In the genomic region with DNA sequence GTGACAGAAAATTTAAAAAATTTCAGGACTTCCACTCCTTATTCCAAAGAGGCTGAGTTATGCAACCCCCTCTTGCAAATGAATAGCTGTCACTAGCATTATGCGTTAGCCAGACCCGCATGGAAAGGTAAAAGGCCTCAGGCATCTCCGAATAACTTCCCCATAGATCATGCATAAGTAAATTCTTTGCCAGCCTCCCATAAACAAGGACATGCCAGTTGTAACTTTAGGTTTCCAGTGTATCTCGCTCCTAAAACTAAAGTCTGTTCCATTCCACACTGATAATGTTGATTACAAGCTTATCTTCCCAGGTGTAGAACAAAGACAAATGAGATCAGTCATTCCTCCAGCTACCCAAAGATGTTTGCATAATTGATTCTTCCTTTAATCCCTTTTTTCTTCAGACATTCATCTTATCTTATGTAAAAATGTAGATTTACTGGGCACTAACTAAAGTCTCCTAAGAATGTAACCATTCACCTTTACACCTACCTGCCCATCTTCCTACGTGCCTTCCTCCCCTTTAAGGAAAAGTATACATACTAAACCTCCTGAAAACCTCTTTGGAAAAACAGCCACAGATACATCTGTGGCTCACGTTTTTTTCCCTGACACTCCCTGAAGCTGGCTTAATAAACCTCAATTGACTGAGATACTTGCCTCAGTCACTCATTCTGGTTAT, we compare ENCODE assay signal across 1 cellular context.
A peak's percentile ranks its signal among the peaks of the same experiment; 100 is the strongest.
TF ChIP-seq lines count a peak whose summit lies in the region.

No MANE protein-coding gene starts in this region.

TF ChIP-seq in H1, 55 proteins besides CTCF, POLR2A, EP300 and RAD21:
- TF ChIP-seq, protein P1, sequence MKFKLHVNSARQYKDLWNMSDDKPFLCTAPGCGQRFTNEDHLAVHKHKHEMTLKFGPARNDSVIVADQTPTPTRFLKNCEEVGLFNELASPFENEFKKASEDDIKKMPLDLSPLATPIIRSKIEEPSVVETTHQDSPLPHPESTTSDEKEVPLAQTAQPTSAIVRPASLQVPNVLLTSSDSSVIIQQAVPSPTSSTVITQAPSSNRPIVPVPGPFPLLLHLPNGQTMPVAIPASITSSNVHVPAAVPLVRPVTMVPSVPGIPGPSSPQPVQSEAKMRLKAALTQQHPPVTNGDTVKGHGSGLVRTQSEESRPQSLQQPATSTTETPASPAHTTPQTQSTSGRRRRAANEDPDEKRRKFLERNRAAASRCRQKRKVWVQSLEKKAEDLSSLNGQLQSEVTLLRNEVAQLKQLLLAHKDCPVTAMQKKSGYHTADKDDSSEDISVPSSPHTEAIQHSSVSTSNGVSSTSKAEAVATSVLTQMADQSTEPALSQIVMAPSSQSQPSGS (IDR thresholded peaks at IDR 0.05; ENCODE audit: low read length) = no peak
- TF ChIP-seq FOSL1 (IDR thresholded peaks at IDR 0.05; ENCODE audit: insufficient read depth, low read depth, low read length) (no peak), SP1 (IDR thresholded peaks at IDR 0.05; ENCODE audit: low read depth, low read length) (0 out of 2 replicates have a peak, but pooled peaks have one; percentile 6), MAFK (IDR thresholded peaks at IDR 0.05; ENCODE audit: low read depth, low read length) (no peak), TEAD4 (IDR thresholded peaks at IDR 0.05; ENCODE audit: low read depth, low read length) (0 out of 2 replicates have a peak, but pooled peaks have one; percentile 3), SUZ12 (IDR thresholded peaks at IDR 0.05; ENCODE audit: low read length) (no peak), SIRT6 (IDR thresholded peaks at IDR 0.05; ENCODE audit: low read length) (no peak), CEBPB (IDR thresholded peaks at IDR 0.05; ENCODE audit: low read depth, low read length) (peak; percentile 59; the same call in 1 of the 2 replicates)
